1 cellular context compared by ENCODE assay signal in genomic region chr7:86747698-86748097, GRCh38.
TF ChIP-seq lines count a peak whose summit lies in the region.

No MANE protein-coding gene starts in this region.

TF ChIP-seq in GM23338, 12 proteins besides CTCF, POLR2A, EP300 and RAD21 (continued from another document):
- TF ChIP-seq ETS1 (IDR thresholded peaks at IDR 0.05) (no peak), CREB1 (CRISPR knock-in tag; IDR thresholded peaks at IDR 0.05; ENCODE audit: low read depth) (no peak), ZNF114 (CRISPR knock-in tag; IDR thresholded peaks at IDR 0.05) (no peak), POLR2AphosphoS5 (IDR thresholded peaks at IDR 0.05; ENCODE audit: low read depth) (no peak), JUNB (IDR thresholded peaks at IDR 0.05; ENCODE audit: unreplicated experiment) (no peak), NANOG (IDR thresholded peaks at IDR 0.05; ENCODE audit: borderline replicate concordance) (no peak), STAT1 (IDR thresholded peaks at IDR 0.05; ENCODE audit: unreplicated experiment) (no peak), EZH2phosphoT487 (IDR thresholded peaks at IDR 0.05; ENCODE audit: unreplicated experiment) (no peak), EZH2 (IDR thresholded peaks at IDR 0.05; ENCODE audit: low read depth, unreplicated experiment) (no peak)
